8 cellular contexts compared by ENCODE assay signal in the genomic region with DNA sequence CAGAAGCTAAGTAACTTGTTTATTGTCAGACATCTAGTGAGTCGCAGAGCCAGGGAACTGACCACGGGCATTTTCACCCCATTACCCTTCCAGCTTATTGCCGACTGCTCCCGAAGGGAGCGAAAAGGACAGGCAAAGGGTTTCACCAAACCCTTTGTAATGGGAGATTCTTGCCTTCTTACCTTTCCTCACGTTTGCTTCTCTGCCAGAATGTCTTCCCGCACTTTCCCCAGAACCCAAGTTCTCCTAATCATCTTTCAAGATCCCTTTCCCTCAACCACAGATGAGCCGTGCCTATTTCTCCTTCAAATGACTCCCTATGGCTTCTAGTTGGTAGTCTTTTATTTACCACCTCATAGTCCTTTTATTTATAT. TPM values are rescaled to one million over a fixed set of nuclear protein-coding genes. Genes with fewer than 3 reads are reported as not detected.
DNase-seq lines count a peak whose midpoint lies in the region; ATAC-seq and TF ChIP-seq lines count a peak whose summit lies in the region.

No MANE protein-coding gene starts in this region.

- H4K20me1 ChIP-seq in H9 (ENCODE audit: control insufficient read depth, insufficient read depth, insufficient read length) (no peaks in the 10 kb centered on the region), fibroblast of lung (ENCODE audit: control insufficient read depth, extremely low read depth, insufficient read depth, low read length) (no peaks in the 10 kb centered on the region)

- no peak overlapping the region for H3T11ph ChIP-seq in H9 (ENCODE audit: low read length)

- no peak overlapping the region for H3K23ac ChIP-seq in H9 (ENCODE audit: insufficient read length, low read depth, low read length)

- H3K79me1 ChIP-seq in H9 (ENCODE audit: insufficient read depth, low read depth, low read length, poor library complexity, severe bottlenecking), result peaks cover 2% of the 10 kb centered on the region

- no peak overlapping the region for H2AK5ac ChIP-seq in H9 (ENCODE audit: insufficient read length, low read length)

- H3K4me3 Mint-ChIP-seq in H9, result peak overlapping the region; percentile 95 to 97
- H3K4me3 Mint-ChIP-seq in progenitor cell of endocrine pancreas (ENCODE audit: low read depth), result peak overlapping the region; percentile 99

- H4K8ac ChIP-seq in H9 (replicated peaks; ENCODE audit: insufficient read length, low read depth, low read length), result peak overlapping the region; percentile 4

- peaks cover 14 to 40% (median 20%) of the 10 kb centered on the region in 3 experiments for H3K36me3 Mint-ChIP-seq in H9 (ENCODE audit: insufficient read depth in 1 of 3, low read depth in 3 of 3)
- peaks cover 9% of the 10 kb centered on the region for H3K36me3 Mint-ChIP-seq in progenitor cell of endocrine pancreas (ENCODE audit: insufficient read depth)

- H3K27ac ChIP-seq in H9 (ENCODE audit: insufficient read length, low read depth, low read length), result no peak overlapping the region
- H3K27ac ChIP-seq in SJSA1, result peak overlapping the region; percentile 94
- peak overlapping the region; percentile 93 for H3K27ac ChIP-seq in fibroblast of lung (ENCODE audit: insufficient read depth, low read length)

- no peak overlapping the region for H2AFZ ChIP-seq in H9 (ENCODE audit: low read length)
- peak overlapping the region; percentile 11 for H2AFZ ChIP-seq in fibroblast of lung (ENCODE audit: low read length)

- H4K91ac ChIP-seq in H9 (ENCODE audit: insufficient read length, low read depth, low read length), result no peak overlapping the region

- H2BK20ac ChIP-seq in H9 (ENCODE audit: low read depth, low read length, poor library complexity, severe bottlenecking), result no peak overlapping the region

- peak overlapping the region; percentile 95 for H3K9ac ChIP-seq in H9 (ENCODE audit: extremely low read depth, insufficient read length, low read length)
- H3K9ac ChIP-seq in fibroblast of lung (ENCODE audit: insufficient read depth, low read length), result peak overlapping the region; percentile 86

- peak overlapping the region; percentile 78 for H3K4me3 ChIP-seq in SJSA1
- peak overlapping the region; percentile 81 to 98 (median 90) for H3K4me3 ChIP-seq in fibroblast of lung (replicated peaks in 1 of 4; ENCODE audit: control extremely low read depth in 1 of 4, insufficient read depth in 1 of 4, low read depth in 3 of 4, low read length in 4 of 4)

- peaks cover 9% of the 10 kb centered on the region for H3K23me2 ChIP-seq in H9 (ENCODE audit: insufficient read length, low read depth, low read length, poor library complexity, severe bottlenecking)

- H2BK5ac ChIP-seq in H9 (ENCODE audit: insufficient read length, low read length), result no peak overlapping the region

- H3K4me1 Mint-ChIP-seq in H9 (peaks cover 28 to 35% of the 10 kb centered on the region in 2 experiments), progenitor cell of endocrine pancreas (ENCODE audit: low read depth) (peaks cover 35% of the 10 kb centered on the region)

- no peak overlapping the region for H2BK15ac ChIP-seq in H9 (ENCODE audit: low read depth, low read length)

- no peak overlapping the region for H2BK12ac ChIP-seq in H9 (ENCODE audit: insufficient read length, low read depth, low read length)

- H3K4me2 ChIP-seq in H9 (ENCODE audit: insufficient read depth, insufficient read length, low read length) (peak overlapping the region; percentile 65), fibroblast of lung (ENCODE audit: extremely low read depth, insufficient read depth, low read length) (peak overlapping the region; percentile 73)

- H3K4me1 ChIP-seq in H9 (ENCODE audit: insufficient read depth, low read length) (no peaks in the 10 kb centered on the region), SJSA1 (replicated peaks) (peaks cover 13% of the 10 kb centered on the region), fibroblast of lung (ENCODE audit: control insufficient read depth, extremely low read depth, insufficient read depth, low read length) (peaks cover 2% of the 10 kb centered on the region)

- H3K27me3 Mint-ChIP-seq in H9 (ENCODE audit: low read depth) (peaks cover 2% of the 10 kb centered on the region; the same call in 1 of the 2 replicates), progenitor cell of endocrine pancreas (no peaks in the 10 kb centered on the region)

- peak overlapping the region; percentile 91; the same call in 1 of the 2 replicates for H3K14ac ChIP-seq in H9 (ENCODE audit: insufficient read depth, low read length)

- H3K36me3 ChIP-seq in SJSA1 (peaks cover 74% of the 10 kb centered on the region), fibroblast of lung (ENCODE audit: control insufficient read depth, insufficient read depth, low read length) (peaks cover 5% of the 10 kb centered on the region)

- H3K9me3 ChIP-seq in H9 (ENCODE audit: control insufficient read depth, low read depth, low read length) (no peaks in the 10 kb centered on the region), SJSA1 (replicated peaks) (no peaks in the 10 kb centered on the region), fibroblast of lung (ENCODE audit: control insufficient read depth, insufficient read depth, low read depth, low read length) (no peaks in the 10 kb centered on the region)

- peak overlapping the region; percentile 97 to 100 (median 97) for H3K27ac Mint-ChIP-seq in H9
- H3K27ac Mint-ChIP-seq in progenitor cell of endocrine pancreas, result peak overlapping the region; percentile 99

- ATAC-seq in HG03095 (IDR thresholded peaks at IDR 0.05; ENCODE audit: unreplicated experiment), result no peak
- no peak for ATAC-seq in GM19452 (IDR thresholded peaks at IDR 0.05; ENCODE audit: unreplicated experiment)
- ATAC-seq in GM18519 (IDR thresholded peaks at IDR 0.05; ENCODE audit: low FRiP score, unreplicated experiment), result no peak

- no peak overlapping the region for H2BK120ac ChIP-seq in H9 (ENCODE audit: low read depth, low read length, poor library complexity, severe bottlenecking)

- H3K4ac ChIP-seq in H9 (ENCODE audit: low read depth, low read length), result no peak overlapping the region

- TF ChIP-seq CTCF in H9 (conservative IDR thresholded peaks at IDR 0.05) (no peak), fibroblast of lung (conservative IDR thresholded peaks at IDR 0.05 in 1 of 2, IDR thresholded peaks at IDR 0.05 in 1 of 2; ENCODE audit: low read depth in 1 of 2, low read length in 2 of 2) (no peak), progenitor cell of endocrine pancreas (IDR thresholded peaks at IDR 0.05; ENCODE audit: unreplicated experiment) (no peak)

- H3K9me3 Mint-ChIP-seq in H9 (peaks cover 0 to 4% of the 10 kb centered on the region in 2 experiments; a peak in 1 of 5 replicates), progenitor cell of endocrine pancreas (ENCODE audit: low read depth) (no peaks in the 10 kb centered on the region)

- H3K27me3 ChIP-seq in H9 (ENCODE audit: insufficient read depth, low read length) (no peaks in the 10 kb centered on the region), SJSA1 (replicated peaks) (no peaks in the 10 kb centered on the region), fibroblast of lung (ENCODE audit: control insufficient read depth, insufficient read depth, low read length) (no peaks in the 10 kb centered on the region)

- no peak overlapping the region for H3K56ac ChIP-seq in H9 (ENCODE audit: insufficient read length, low read depth, low read length)

- no peak overlapping the region for H3K18ac ChIP-seq in H9 (ENCODE audit: insufficient read length, low read depth, low read length)

- peaks cover 10% of the 10 kb centered on the region; the same call in 1 of the 2 replicates for H3K79me2 ChIP-seq in H9 (ENCODE audit: insufficient read depth, low read length)
- peaks cover 53% of the 10 kb centered on the region for H3K79me2 ChIP-seq in fibroblast of lung (ENCODE audit: control insufficient read depth, insufficient read depth, low read length)

- WGBS in H9 (ENCODE audit: extremely low coverage, insufficient read length, low lambda C conversion rate), result no CpG with 5 or more reads among the region's 8 CpGs

- no peak overlapping the region for H4K5ac ChIP-seq in H9 (ENCODE audit: insufficient read length, low read depth, low read length)

- no peak for DNase-seq in H9
- DNase-seq in SJSA1 (ENCODE audit: low read depth in 1 of 2, low spot score in 2 of 2), result no peak
- DNase-seq in fibroblast of lung (ENCODE audit: low read depth in 2 of 2), result no peak
- DNase-seq in progenitor cell of endocrine pancreas (ENCODE audit: low spot score, unreplicated experiment), result no peak
- DNase-seq in retina, result no peak

RNA-seq across cellular contexts. Expression of a gene that starts 0.5 kb away (rescaled TPM):
- total RNA-seq in H9 (2021) (140 and 141 TPM in 2 replicates), fibroblast of lung (72.3 and 76.0 TPM in 2 replicates), progenitor cell of endocrine pancreas (119 and 120 TPM in 2 replicates)
- total RNA-seq in SJSA1 (2014; rRNA removed; shearing (Covaris generic)), result 90.3 and 111 TPM in 2 replicates
- polyA plus RNA-seq in fibroblast of lung, result 181 and 197 TPM in 2 replicates
- polyA plus RNA-seq in fibroblast of lung (2012), result 97.3 and 101 TPM in 2 replicates
- 12.8 and 14.5 TPM in 2 replicates for polyA minus RNA-seq in fibroblast of lung (ENCODE audit: low replicate concordance)

RNA-seq across cellular contexts. Expression of a gene that starts 30.8 kb away (rescaled TPM):
- total RNA-seq in H9 (2021), result 391 and 392 TPM in 2 replicates
- total RNA-seq in SJSA1 (2014; rRNA removed; shearing (Covaris generic)), result 76.2 and 106 TPM in 2 replicates
- total RNA-seq in fibroblast of lung, result 18.5 and 24.6 TPM in 2 replicates
- 111 and 155 TPM in 2 replicates for polyA plus RNA-seq in fibroblast of lung
- 74.3 and 113 TPM in 2 replicates for polyA plus RNA-seq in fibroblast of lung (2012)
- polyA minus RNA-seq in fibroblast of lung (ENCODE audit: low replicate concordance), result 31.2 and 39.9 TPM in 2 replicates
- 131 and 138 TPM in 2 replicates for total RNA-seq in progenitor cell of endocrine pancreas

RNA-seq across cellular contexts. Expression of a gene that starts 31.5 kb away (rescaled TPM):
- total RNA-seq in H9 (2021) (77.1 and 83.2 TPM in 2 replicates), fibroblast of lung (11.8 and 14.9 TPM in 2 replicates), progenitor cell of endocrine pancreas (23.5 and 24.4 TPM in 2 replicates)
- 26.6 and 40.6 TPM in 2 replicates for total RNA-seq in SJSA1 (2014; rRNA removed; shearing (Covaris generic))
- 8.6 and 10.8 TPM in 2 replicates for polyA plus RNA-seq in fibroblast of lung
- polyA plus RNA-seq in fibroblast of lung (2012), result 7.9 and 9.8 TPM in 2 replicates
- 0.27 and 2.8 TPM in 2 replicates for polyA minus RNA-seq in fibroblast of lung (ENCODE audit: low replicate concordance)

RNA-seq across cellular contexts. Expression of a gene that starts 38.7 kb away (rescaled TPM):
- 0.48 TPM in 1 of 2 replicates, not detected in the other for total RNA-seq in H9 (2021)
- 2.5 and 3.1 TPM in 2 replicates for total RNA-seq in SJSA1 (2014; rRNA removed; shearing (Covaris generic))
- total RNA-seq in fibroblast of lung, result 0.26 and 0.83 TPM in 2 replicates
- 0.62 and 1.1 TPM in 2 replicates for polyA plus RNA-seq in fibroblast of lung
- polyA plus RNA-seq in fibroblast of lung (2012), result 0.57 and 1.3 TPM in 2 replicates
- 2.2 TPM in 1 of 2 replicates, not detected in the other for polyA minus RNA-seq in fibroblast of lung (ENCODE audit: low replicate concordance)
- total RNA-seq in progenitor cell of endocrine pancreas, result 0.19 and 0.38 TPM in 2 replicates
